In genomic region chr3:33278106-33278672, GRCh38 we compare ENCODE assay signal across 8 cellular contexts. TPM values are rescaled to one million over a fixed set of nuclear protein-coding genes. Genes with fewer than 3 reads are reported as not detected.
DNase-seq lines count a peak whose midpoint lies in the region; ATAC-seq and TF ChIP-seq lines count a peak whose summit lies in the region.

No MANE protein-coding gene starts in this region.

- H3K36me3 ChIP-seq in Peyer's patch = no peaks in the 10 kb centered on the region

- H3K4me3 ChIP-seq in Peyer's patch = peak overlapping the region in 1 of 4 donors; percentile 62

- H3K4me1 Mint-ChIP-seq in naive B cell = peaks cover 6 to 12% (median 8%) of the 10 kb centered on the region in 3 donors

- peak overlapping the region in 1 of 6 donors; percentile 25 for H3K27ac Mint-ChIP-seq in naive B cell

- peaks cover 0 to 8% of the 10 kb centered on the region in 2 donors for H3K36me3 Mint-ChIP-seq in naive B cell

- H3K4me3 Mint-ChIP-seq in naive B cell = peak overlapping the region; percentile 6 to 77 (median 44)

- peaks cover 0 to 6% of the 10 kb centered on the region in 2 donors for H3K27me3 ChIP-seq in Peyer's patch

- DNase-seq in Ammon's horn (ENCODE audit: low spot score) = peak; percentile 21
- peak; percentile 23 for DNase-seq in NCI-H1092 treated with DMSO at 0.1 percent for 48 hours (lab: John Stamatoyannopoulos, UW)
- peak; percentile 35 for DNase-seq in dermis blood vessel endothelial cell
- DNase-seq in naive B cell = no peak
- no peak for DNase-seq in iPS-NIHi11 (ENCODE audit: low spot score)
- no peak for DNase-seq in NCI-H1930 (lab: John Stamatoyannopoulos, UW)
- no peak for DNase-seq in Peyer's patch
- no peak for DNase-seq in HuH-7 (ENCODE audit: low spot score)

- TF ChIP-seq POLR2A in Peyer's patch (IDR thresholded peaks at IDR 0.05) = no peak

- H3K27me3 Mint-ChIP-seq in naive B cell = peaks cover 36 to 47% (median 40%) of the 10 kb centered on the region in 3 donors

- peaks cover 0 to 17% (median 6%) of the 10 kb centered on the region in 7 donors for H3K9me3 Mint-ChIP-seq in naive B cell

- H3K9me3 ChIP-seq in Peyer's patch = no peaks in the 10 kb centered on the region

- TF ChIP-seq CTCF in Peyer's patch (IDR thresholded peaks at IDR 0.05) = no peak

- no peak for ATAC-seq in naive B cell (ENCODE audit: low read depth in 2 of 2)

- H3K27ac ChIP-seq in Peyer's patch = no peak overlapping the region

- H3K4me1 ChIP-seq in Peyer's patch = peaks cover 0 to 13% (median 0%) of the 10 kb centered on the region in 4 donors

RNA-seq across cellular contexts. Expression of gene FBXL2, which starts 0.9 kb away (rescaled TPM):
- total RNA-seq in dermis blood vessel endothelial cell = 23.1 and 25.4 TPM in 2 replicates
- polyA plus RNA-seq in naive B cell (ENCODE audit: low read depth in 6 of 6) = under 1 TPM in 4 of 6 donors, not detected in 2; 0.09 to 0.36 (median 0.23) TPM
- total RNA-seq in Peyer's patch = 1 to 10 TPM in 3 of 4 donors, not detected in 1; 1.2 to 4.7 (median 1.2) TPM

RNA-seq across cellular contexts. Expression of gene SUSD5, which starts 59.6 kb away (rescaled TPM):
- total RNA-seq in dermis blood vessel endothelial cell (1.7 and 2.3 TPM in 2 replicates), Peyer's patch (under 1 TPM in 3 of 4 donors, not detected in 1; 0.18 to 0.85 (median 0.40) TPM)
- under 1 TPM in 5 of 6 donors, not detected in 1; 0.05 to 0.21 (median 0.18) TPM for polyA plus RNA-seq in naive B cell (ENCODE audit: low read depth in 6 of 6)

Comparison
In these comparisons a context has a peak if more than half of its experiments do, and no peak if none do; other contexts are left out.
1. DNase-seq: peak in Ammon's horn (single experiment), NCI-H1092 treated with DMSO at 0.1 percent for 48 hours (single experiment) and dermis blood vessel endothelial cell (single experiment); none in naive B cell (single experiment), iPS-NIHi11 (single experiment), NCI-H1930 (0 of 2), Peyer's patch (0 of 3) and HuH-7 (single experiment).